Comparison of ENCODE assay signal across 8 cellular contexts in the genomic region with DNA sequence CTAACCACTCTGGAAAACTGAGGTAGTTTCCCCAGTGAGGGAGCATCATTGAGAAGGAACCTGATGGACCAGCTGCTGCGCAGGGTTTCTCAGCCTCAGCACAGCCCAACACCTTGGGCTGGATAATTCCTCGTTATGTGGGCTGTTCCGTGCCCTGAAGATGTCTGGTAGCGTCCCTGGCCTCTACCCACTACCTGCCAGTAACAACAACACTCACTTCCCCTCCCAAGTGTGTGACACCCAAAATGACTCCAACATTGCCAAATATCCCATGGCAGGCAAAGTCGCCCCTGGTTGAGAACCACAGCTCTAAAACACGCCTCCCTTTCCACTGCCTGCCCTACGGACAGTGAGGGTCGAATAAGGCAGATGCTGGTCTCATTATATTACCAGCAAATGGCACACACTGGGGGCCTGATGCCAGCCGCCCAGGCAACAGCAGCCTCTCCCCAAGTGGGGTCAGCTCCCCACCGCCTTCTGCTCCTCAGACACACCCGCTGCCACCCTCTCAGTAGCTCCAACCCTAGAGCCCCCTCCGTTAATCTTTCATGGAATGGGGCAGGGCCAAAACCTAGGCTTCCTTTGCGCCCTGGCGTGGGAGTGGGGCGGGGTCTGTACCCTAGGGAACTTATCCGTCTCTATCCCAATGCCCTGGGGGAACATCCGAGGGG. TPM values are rescaled to one million over a fixed set of nuclear protein-coding genes. Genes with fewer than 3 reads are reported as not detected.
DNase-seq lines count a peak whose midpoint lies in the region; ATAC-seq, FAIRE-seq and TF ChIP-seq lines count a peak whose summit lies in the region.

No MANE protein-coding gene starts in this region.

- no peaks in the 10 kb centered on the region for H3K9me3 ChIP-seq in keratinocyte (ENCODE audit: control insufficient read depth, low read depth, low read length)
- no peaks in the 10 kb centered on the region for H3K9me3 ChIP-seq in tibial nerve

- H3K9me3 Mint-ChIP-seq in activated T-cell treated with anti-CD3 and anti-CD28 coated beads, Interleukin-2, amount 50 U/mL, for 72 hours, result no peaks in the 10 kb centered on the region
- H3K9me3 Mint-ChIP-seq in activated CD8-positive, alpha-beta T cell treated with anti-CD3 and anti-CD28 coated beads, Interleukin-2, amount 10 ng/mL, durations not matched to agents 7 days and 5 days (ENCODE audit: insufficient read depth), result no peaks in the 10 kb centered on the region

- TF ChIP-seq CTCF in keratinocyte (optimal IDR thresholded peaks at IDR 0.05 in 1 of 3, IDR thresholded peaks at IDR 0.05 in 1 of 3, conservative IDR thresholded peaks at IDR 0.05 in 1 of 3; ENCODE audit: extremely low read depth in 1 of 3, insufficient read depth in 2 of 3, low read length in 3 of 3) (no peak), tibial nerve (IDR thresholded peaks at IDR 0.05) (no peak)

- peaks cover 3% of the 10 kb centered on the region for H3K9me1 ChIP-seq in keratinocyte (ENCODE audit: control insufficient read depth, extremely low read depth, insufficient read depth, low read length)

- WGBS in tibial nerve, 2 donors, result 60 to 70% methylated on average over 17 of the region's 17 CpGs

- H3K27ac ChIP-seq in keratinocyte (ENCODE audit: control insufficient read depth, insufficient read depth, low read length) (peak overlapping the region; percentile 91), tibial nerve (peak overlapping the region; percentile 61 to 89 (median 84))

- H3K9ac ChIP-seq in keratinocyte (ENCODE audit: control insufficient read depth, extremely low read depth, insufficient read depth, low read length), result peak overlapping the region; percentile 95

- H4K20me1 ChIP-seq in keratinocyte (ENCODE audit: control insufficient read depth, extremely low read depth, insufficient read depth, low read length), result peaks cover 16% of the 10 kb centered on the region

- ATAC-seq in activated T-cell treated with anti-CD3 and anti-CD28 coated beads, Interleukin-2, amount 50 U/mL, for 72 hours (replicated peaks in 1 of 2), result no peak
- ATAC-seq in activated CD8-positive, alpha-beta T cell treated with anti-CD3 and anti-CD28 coated beads, Interleukin-2, amount 10 ng/mL, durations not matched to agents 7 days and 5 days, result no peak

- H3K4me3 Mint-ChIP-seq in activated T-cell treated with anti-CD3 and anti-CD28 coated beads, Interleukin-2, amount 50 U/mL, for 72 hours, result peak overlapping the region; percentile 80 to 91
- peak overlapping the region; percentile 89 for H3K4me3 Mint-ChIP-seq in activated CD8-positive, alpha-beta T cell treated with anti-CD3 and anti-CD28 coated beads, Interleukin-2, amount 10 ng/mL, durations not matched to agents 7 days and 5 days

- H2AFZ ChIP-seq in keratinocyte (ENCODE audit: control insufficient read depth, low read length), result no peak overlapping the region

- H3K4me2 ChIP-seq in keratinocyte (ENCODE audit: control insufficient read depth, extremely low read depth, insufficient read depth, low read depth, low read length), result peak overlapping the region; percentile 84

- H3K27me3 Mint-ChIP-seq in activated T-cell treated with anti-CD3 and anti-CD28 coated beads, Interleukin-2, amount 50 U/mL, for 72 hours (ENCODE audit: low read depth), result no peaks in the 10 kb centered on the region
- H3K27me3 Mint-ChIP-seq in activated CD8-positive, alpha-beta T cell treated with anti-CD3 and anti-CD28 coated beads, Interleukin-2, amount 10 ng/mL, durations not matched to agents 7 days and 5 days (ENCODE audit: low read depth), result no peaks in the 10 kb centered on the region

- DNase-seq in activated T-cell treated with anti-CD3 and anti-CD28 coated beads, Interleukin-2, amount 50 U/mL, for 72 hours, result no peak
- DNase-seq in activated T-cell treated with anti-CD3 and anti-CD28 coated beads, Interleukin-2, amount 50 U/mL, for 48 hours, result no peak
- no peak for DNase-seq in activated CD8-positive, alpha-beta T cell treated with anti-CD3 and anti-CD28 coated beads, Interleukin-2, amount 10 ng/mL, durations not matched to agents 7 days and 5 days
- DNase-seq in keratinocyte (ENCODE audit: low read depth, low spot score) (no peak), tibial nerve (ENCODE audit: low spot score in 2 of 2) (no peak), SHP77 treated with DMSO at 0.1 percent for 48 hours (lab: John Stamatoyannopoulos, UW) (no peak), glomerular visceral epithelial cell (ENCODE audit: extremely low spot score) (no peak)
- DNase-seq in stimulated activated naive CD4-positive, alpha-beta T cell treated with Interleukin-2 at 50 U/mL for 16 hours (lab: John Stamatoyannopoulos, UW), result no peak

- dilution Hi-C loops in keratinocyte (cut with MboI; ENCODE audit: extremely low pct_ligation_motif_present, low sequenced_read_pairs), result no loop called here

- CTCF ChIA-PET in activated CD8-positive, alpha-beta T cell treated with anti-CD3 and anti-CD28 coated beads, Interleukin-2, amount 10 ng/mL, durations not matched to agents 7 days and 5 days (lab: Charles Lee), result interaction anchor here (0.9 to 11.9 kb wide), 5 partner anchors 20 to 149 kb away, joined by 3 to 184 read pairs (median 4); partner anchors contain the start of gene AANAT

- H3K4me1 ChIP-seq in keratinocyte (ENCODE audit: control insufficient read depth, extremely low read depth, insufficient read depth, low read length) (peaks cover 33% of the 10 kb centered on the region), tibial nerve (peaks cover 0 to 67% (median 25%) of the 10 kb centered on the region in 4 donors)

- POLR2A ChIA-PET in activated CD8-positive, alpha-beta T cell treated with anti-CD3 and anti-CD28 coated beads, Interleukin-2, amount 10 ng/mL, durations not matched to agents 7 days and 5 days (lab: Charles Lee), result interaction anchor here (0.8 to 3.0 kb wide), 3 partner anchors 8 to 115 kb away, joined by 3 to 12 read pairs (median 4); partner anchors contain the start of gene SPHK1

- peaks cover 58% of the 10 kb centered on the region for H3K4me1 Mint-ChIP-seq in activated T-cell treated with anti-CD3 and anti-CD28 coated beads, Interleukin-2, amount 50 U/mL, for 72 hours (ENCODE audit: low read depth)
- peaks cover 66% of the 10 kb centered on the region for H3K4me1 Mint-ChIP-seq in activated CD8-positive, alpha-beta T cell treated with anti-CD3 and anti-CD28 coated beads, Interleukin-2, amount 10 ng/mL, durations not matched to agents 7 days and 5 days (ENCODE audit: low read depth)

- H3K4me3 ChIP-seq in keratinocyte (ENCODE audit: control insufficient read depth in 2 of 3, extremely low read depth in 1 of 3, insufficient read depth in 2 of 3, low read depth in 1 of 3, low read length in 3 of 3), result peak overlapping the region; percentile 87 to 97 (median 94)
- H3K4me3 ChIP-seq in tibial nerve, result peak overlapping the region; percentile 45 to 67 (median 49)

- TF ChIP-seq POLR2A in tibial nerve (IDR thresholded peaks at IDR 0.05), result no peak

- H3K79me2 ChIP-seq in keratinocyte (ENCODE audit: control insufficient read depth, insufficient read depth, low read length), result peaks cover 53% of the 10 kb centered on the region

- H3K36me3 ChIP-seq in keratinocyte (ENCODE audit: control insufficient read depth in 2 of 2, extremely low read depth in 1 of 2, insufficient read depth in 2 of 2, low read length in 2 of 2) (peaks cover 1 to 5% of the 10 kb centered on the region in 2 experiments), tibial nerve (no peaks in the 10 kb centered on the region)

- no peak overlapping the region for H3K27ac Mint-ChIP-seq in activated T-cell treated with anti-CD3 and anti-CD28 coated beads, Interleukin-2, amount 50 U/mL, for 72 hours
- peak overlapping the region; percentile 71 for H3K27ac Mint-ChIP-seq in activated CD8-positive, alpha-beta T cell treated with anti-CD3 and anti-CD28 coated beads, Interleukin-2, amount 10 ng/mL, durations not matched to agents 7 days and 5 days

- H3K36me3 Mint-ChIP-seq in activated T-cell treated with anti-CD3 and anti-CD28 coated beads, Interleukin-2, amount 50 U/mL, for 72 hours (ENCODE audit: insufficient read depth in 2 of 2), result no peaks in the 10 kb centered on the region
- peaks cover 12% of the 10 kb centered on the region for H3K36me3 Mint-ChIP-seq in activated CD8-positive, alpha-beta T cell treated with anti-CD3 and anti-CD28 coated beads, Interleukin-2, amount 10 ng/mL, durations not matched to agents 7 days and 5 days (ENCODE audit: low read depth)

- FAIRE-seq in keratinocyte (lab: Jason Lieb, UNC), result no peak

- H3K27me3 ChIP-seq in keratinocyte (ENCODE audit: control insufficient read depth, extremely low read depth, insufficient read depth, low read length), result no peaks in the 10 kb centered on the region
- no peaks in the 10 kb centered on the region for H3K27me3 ChIP-seq in tibial nerve

- no peak for TF ChIP-seq EP300 in tibial nerve (IDR thresholded peaks at IDR 0.05)

RNA-seq across cellular contexts. Expression of gene RHBDF2, which starts 1.0 kb away (rescaled TPM):
- total RNA-seq in activated T-cell treated with anti-CD3 and anti-CD28 coated beads, Interleukin-2, amount 50 U/mL, for 72 hours, result 10 to 100 TPM; 38.7 to 39.0 TPM
- 10 to 100 TPM; 51.4 to 52.1 TPM for total RNA-seq in activated CD8-positive, alpha-beta T cell treated with anti-CD3 and anti-CD28 coated beads, Interleukin-2, amount 10 ng/mL, durations not matched to agents 7 days and 5 days
- polyA plus RNA-seq in keratinocyte, result 14.9 to 22.6 TPM (median 20.6 TPM) in 3 replicates
- polyA plus RNA-seq in keratinocyte (2011; ENCODE audit: low read depth), result 27.6 TPM
- 9.1 and 16.9 TPM in 2 replicates for polyA plus RNA-seq in keratinocyte (2011; cell fraction: cytosol; rRNA removed)
- polyA plus RNA-seq in keratinocyte (2011; cell fraction: nucleus; rRNA removed), result 61.7 and 94.2 TPM in 2 replicates
- polyA plus RNA-seq in keratinocyte (2012; ENCODE audit: low replicate concordance), result 40.0 and 43.0 TPM in 2 replicates
- polyA minus RNA-seq in keratinocyte, result 25.6 to 54.8 TPM (median 27.0 TPM) in 3 replicates
- 32.8 TPM for polyA minus RNA-seq in keratinocyte (2011; cell fraction: cytosol; rRNA and poly(A)+ RNA removed)
- 53.1 and 55.9 TPM in 2 replicates for polyA minus RNA-seq in keratinocyte (2011; cell fraction: nucleus; rRNA and poly(A)+ RNA removed)
- total RNA-seq in tibial nerve, result 10 to 100 TPM; 33.1 to 99.0 (median 73.5) TPM

RNA-seq across cellular contexts. Expression of gene AANAT, which starts 32.8 kb away (rescaled TPM):
- total RNA-seq in activated T-cell treated with anti-CD3 and anti-CD28 coated beads, Interleukin-2, amount 50 U/mL, for 72 hours, result not detected
- total RNA-seq in activated CD8-positive, alpha-beta T cell treated with anti-CD3 and anti-CD28 coated beads, Interleukin-2, amount 10 ng/mL, durations not matched to agents 7 days and 5 days, result not detected
- polyA plus RNA-seq in keratinocyte, result not detected in 3 replicates
- polyA plus RNA-seq in keratinocyte (2011; ENCODE audit: low read depth), result not detected
- not detected in 2 replicates for polyA plus RNA-seq in keratinocyte (2011; cell fraction: cytosol; rRNA removed)
- polyA plus RNA-seq in keratinocyte (2011; cell fraction: nucleus; rRNA removed), result not detected in 2 replicates
- 0.39 TPM in 1 of 2 replicates, not detected in the other for polyA plus RNA-seq in keratinocyte (2012; ENCODE audit: low replicate concordance)
- not detected in 3 replicates for polyA minus RNA-seq in keratinocyte
- not detected for polyA minus RNA-seq in keratinocyte (2011; cell fraction: cytosol; rRNA and poly(A)+ RNA removed)
- polyA minus RNA-seq in keratinocyte (2011; cell fraction: nucleus; rRNA and poly(A)+ RNA removed), result not detected in 2 replicates
- not detected for total RNA-seq in tibial nerve

RNA-seq across cellular contexts. Expression of gene CYGB, which starts 37.3 kb away (rescaled TPM):
- under 1 TPM in 1 of 2 donors, not detected in 1; 0.44 TPM for total RNA-seq in activated T-cell treated with anti-CD3 and anti-CD28 coated beads, Interleukin-2, amount 50 U/mL, for 72 hours
- total RNA-seq in activated CD8-positive, alpha-beta T cell treated with anti-CD3 and anti-CD28 coated beads, Interleukin-2, amount 10 ng/mL, durations not matched to agents 7 days and 5 days, result under 1 TPM in 1 of 2 experiments, not detected in 1; 0.40 TPM
- polyA plus RNA-seq in keratinocyte, result 10.3 to 26.1 TPM (median 15.3 TPM) in 3 replicates
- 2.1 TPM for polyA plus RNA-seq in keratinocyte (2011; ENCODE audit: low read depth)
- polyA plus RNA-seq in keratinocyte (2011; cell fraction: cytosol; rRNA removed), result 15.3 and 37.7 TPM in 2 replicates
- 15.4 and 26.2 TPM in 2 replicates for polyA plus RNA-seq in keratinocyte (2011; cell fraction: nucleus; rRNA removed)
- polyA plus RNA-seq in keratinocyte (2012; ENCODE audit: low replicate concordance), result 6.2 and 33.8 TPM in 2 replicates
- polyA minus RNA-seq in keratinocyte, result 9.0 to 17.2 TPM (median 11.8 TPM) in 3 replicates
- 42.6 TPM for polyA minus RNA-seq in keratinocyte (2011; cell fraction: cytosol; rRNA and poly(A)+ RNA removed)
- 12.3 and 17.7 TPM in 2 replicates for polyA minus RNA-seq in keratinocyte (2011; cell fraction: nucleus; rRNA and poly(A)+ RNA removed)
- total RNA-seq in tibial nerve, result 10 to 100 TPM; 40.2 to 59.2 (median 48.8) TPM

RNA-seq across cellular contexts. Expression of gene PRCD, which starts 39.6 kb away (rescaled TPM):
- 1 to 10 TPM; 1.1 to 1.5 TPM for total RNA-seq in activated T-cell treated with anti-CD3 and anti-CD28 coated beads, Interleukin-2, amount 50 U/mL, for 72 hours
- not detected for total RNA-seq in activated CD8-positive, alpha-beta T cell treated with anti-CD3 and anti-CD28 coated beads, Interleukin-2, amount 10 ng/mL, durations not matched to agents 7 days and 5 days
- polyA plus RNA-seq in keratinocyte, result 0.65 to 1.7 TPM (median 1.2 TPM) in 3 replicates
- polyA plus RNA-seq in keratinocyte (2011; ENCODE audit: low read depth), result not detected
- polyA plus RNA-seq in keratinocyte (2011; cell fraction: cytosol; rRNA removed), result 0.55 and 0.81 TPM in 2 replicates
- polyA plus RNA-seq in keratinocyte (2011; cell fraction: nucleus; rRNA removed), result 6.7 and 11.7 TPM in 2 replicates
- 0.68 and 0.72 TPM in 2 replicates for polyA plus RNA-seq in keratinocyte (2012; ENCODE audit: low replicate concordance)
- polyA minus RNA-seq in keratinocyte, result 0.38 to 0.96 TPM in 2 of 3 replicates, not detected in the other
- not detected for polyA minus RNA-seq in keratinocyte (2011; cell fraction: cytosol; rRNA and poly(A)+ RNA removed)
- polyA minus RNA-seq in keratinocyte (2011; cell fraction: nucleus; rRNA and poly(A)+ RNA removed), result 1.3 and 1.8 TPM in 2 replicates
- total RNA-seq in tibial nerve, result 10 to 100 TPM in 3 of 4 donors, 1 to 10 TPM in 1; 6.6 to 23.5 (median 14.1) TPM

RNA-seq across cellular contexts. Expression of gene UBE2O, which starts 47.3 kb away (rescaled TPM):
- 10 to 100 TPM; 21.5 to 22.8 TPM for total RNA-seq in activated T-cell treated with anti-CD3 and anti-CD28 coated beads, Interleukin-2, amount 50 U/mL, for 72 hours
- 10 to 100 TPM; 28.4 to 31.6 TPM for total RNA-seq in activated CD8-positive, alpha-beta T cell treated with anti-CD3 and anti-CD28 coated beads, Interleukin-2, amount 10 ng/mL, durations not matched to agents 7 days and 5 days
- polyA plus RNA-seq in keratinocyte, result 8.9 to 12.3 TPM (median 10.9 TPM) in 3 replicates
- polyA plus RNA-seq in keratinocyte (2011; ENCODE audit: low read depth), result 10.9 TPM
- polyA plus RNA-seq in keratinocyte (2011; cell fraction: cytosol; rRNA removed), result 6.0 and 6.6 TPM in 2 replicates
- 31.8 and 35.9 TPM in 2 replicates for polyA plus RNA-seq in keratinocyte (2011; cell fraction: nucleus; rRNA removed)
- polyA plus RNA-seq in keratinocyte (2012; ENCODE audit: low replicate concordance), result 12.5 and 17.3 TPM in 2 replicates
- polyA minus RNA-seq in keratinocyte, result 42.0 to 78.1 TPM (median 54.8 TPM) in 3 replicates
- polyA minus RNA-seq in keratinocyte (2011; cell fraction: cytosol; rRNA and poly(A)+ RNA removed), result 12.1 TPM
- polyA minus RNA-seq in keratinocyte (2011; cell fraction: nucleus; rRNA and poly(A)+ RNA removed), result 23.6 and 40.3 TPM in 2 replicates
- total RNA-seq in tibial nerve, result 10 to 100 TPM; 16.0 to 38.7 (median 20.7) TPM

Comparison
In these comparisons a context has a peak if more than half of its experiments do, and no peak if none do; other contexts are left out.
1. RNA of gene CYGB, which starts 37.3 kb away (total RNA-seq): 40.2 to 59.2 TPM in tibial nerve; 0.44 TPM in activated T-cell treated with anti-CD3 and anti-CD28 coated beads, Interleukin-2, amount 50 U/mL, for 72 hours and 0.40 TPM in activated CD8-positive, alpha-beta T cell treated with anti-CD3 and anti-CD28 coated beads, Interleukin-2, amount 10 ng/mL, durations not matched to agents 7 days and 5 days; every median in the first group is over 10 times any median in the second.